ENCODE assay signal across 19 cellular contexts in genomic region chr16:51845586-51845985, GRCh38.
DNase-seq lines count a peak whose midpoint lies in the region; ATAC-seq and TF ChIP-seq lines count a peak whose summit lies in the region.
"Had no signal": no experiment of that assay in that cellular context is flagged by ENCODE, and none has a peak within 500 bp of the region (broad histone marks: within the 10 kb centered on the region; RNA-seq: fewer than 3 reads in every experiment).

No MANE protein-coding gene starts in this region.

- H3K4ac ChIP-seq in trophoblast cell (ENCODE audit: low read depth, low read length), result no peak overlapping the region

- peaks cover 3% of the 10 kb centered on the region; the same call in 1 of the 2 replicates for H3K9me2 ChIP-seq in GM23338 (ENCODE audit: insufficient read depth)

- no peak for TF ChIP-seq CTCF in GM23338 (conservative IDR thresholded peaks at IDR 0.05; ENCODE audit: low read depth in 2 of 2)
- TF ChIP-seq CTCF in esophagus muscularis mucosa (IDR thresholded peaks at IDR 0.05), result no peak
- no peak for TF ChIP-seq CTCF in nephron progenitor cell (IDR thresholded peaks at IDR 0.05)
- no peak for TF ChIP-seq CTCF in thyroid gland (IDR thresholded peaks at IDR 0.05)
- TF ChIP-seq CTCF in right atrium auricular region (IDR thresholded peaks at IDR 0.05), result no peak

- WGBS in esophagus muscularis mucosa, result 74% methylated on average over 8 of the region's 8 CpGs
- 22 to 48% methylated on average over 8 of the region's 8 CpGs for WGBS in thyroid gland, 2 donors
- no CpG with 5 or more reads among the region's 8 CpGs for WGBS in trophoblast cell (ENCODE audit: extremely low coverage, insufficient coverage, insufficient read length)

- H3K4me3 ChIP-seq in GM23338, result no peak overlapping the region
- H3K4me3 ChIP-seq in esophagus muscularis mucosa, result no peak overlapping the region
- no peak overlapping the region for H3K4me3 ChIP-seq in thyroid gland (replicated peaks in 1 of 3)
- H3K4me3 ChIP-seq in trophoblast cell (ENCODE audit: low read depth, low read length), result no peak overlapping the region
- no peak overlapping the region for H3K4me3 ChIP-seq in right atrium auricular region
- H3K4me3 ChIP-seq: GM23248, MG63, Peyer's patch had no signal

- no peak overlapping the region for H3K18ac ChIP-seq in trophoblast cell (ENCODE audit: low read length)

- H3K4me2 ChIP-seq in GM23338 (no peak overlapping the region), trophoblast cell (ENCODE audit: low read length) (no peak overlapping the region)

- no peak overlapping the region for H3K4me3 Mint-ChIP-seq in GM23338
- H3K4me3 Mint-ChIP-seq in nephron progenitor cell, result peak overlapping the region; percentile 46
- H3K4me3 Mint-ChIP-seq: CD14-positive monocyte had no signal

- H4K91ac ChIP-seq in trophoblast cell (ENCODE audit: low read depth, low read length), result no peak overlapping the region

- no peak overlapping the region for H3K27ac Mint-ChIP-seq in GM23338
- peak overlapping the region; percentile 90 for H3K27ac Mint-ChIP-seq in nephron progenitor cell
- H3K27ac Mint-ChIP-seq: CD14-positive monocyte had no signal

- no peak for TF ChIP-seq EP300 in esophagus muscularis mucosa (IDR thresholded peaks at IDR 0.05)

- H3K79me2 ChIP-seq in GM23338 (replicated peaks; ENCODE audit: insufficient read depth) (no peaks in the 10 kb centered on the region), trophoblast cell (ENCODE audit: control insufficient read depth, insufficient read depth, low read length, poor library complexity) (no peaks in the 10 kb centered on the region)

- H2AFZ ChIP-seq in GM23338, result peak overlapping the region; percentile 66
- no peak overlapping the region for H2AFZ ChIP-seq in trophoblast cell (ENCODE audit: insufficient read depth, low read length, poor library complexity)

- H3K14ac ChIP-seq in trophoblast cell (ENCODE audit: low read length), result no peak overlapping the region

- no peak for ATAC-seq in GM23338

- intact Hi-C loops in esophagus muscularis mucosa (cut with DNase I), result no loop called here
- intact Hi-C loops in thyroid gland (cut with DNase I), result no loop called here

- no peaks in the 10 kb centered on the region for H3K9me3 Mint-ChIP-seq in GM23338
- H3K9me3 Mint-ChIP-seq in nephron progenitor cell, result no peaks in the 10 kb centered on the region

- H3F3A ChIP-seq in GM23338 (replicated peaks; ENCODE audit: low read depth), result no peaks in the 10 kb centered on the region

- no peaks in the 10 kb centered on the region for H3K9me3 ChIP-seq in esophagus muscularis mucosa
- H3K9me3 ChIP-seq in thyroid gland, result no peaks in the 10 kb centered on the region
- H3K9me3 ChIP-seq in trophoblast cell (ENCODE audit: insufficient read depth, low read depth, low read length), result no peaks in the 10 kb centered on the region
- H3K9me3 ChIP-seq in right atrium auricular region, result no peaks in the 10 kb centered on the region
- H3K9me3 ChIP-seq: MG63, Peyer's patch had no signal

- H3K23ac ChIP-seq in trophoblast cell (ENCODE audit: low read length), result no peak overlapping the region

- H3K9ac ChIP-seq in trophoblast cell (ENCODE audit: low read length), result no peak overlapping the region
- H3K9ac ChIP-seq: GM23248 had no signal

- H4K12ac ChIP-seq in trophoblast cell (ENCODE audit: low read depth, low read length), result no peak overlapping the region

- H3K36me3 Mint-ChIP-seq in GM23338 (ENCODE audit: low read depth), result no peaks in the 10 kb centered on the region
- H3K36me3 Mint-ChIP-seq in nephron progenitor cell (ENCODE audit: low read depth), result no peaks in the 10 kb centered on the region
- H3K36me3 Mint-ChIP-seq: CD14-positive monocyte had no signal

- H3K79me1 ChIP-seq in trophoblast cell (ENCODE audit: low read length), result no peaks in the 10 kb centered on the region

- no peak overlapping the region for H2BK120ac ChIP-seq in trophoblast cell (ENCODE audit: insufficient read depth, low read length, poor library complexity)

- DNase-seq in GM23338 (ENCODE audit: low spot score), result no peak
- peak; percentile 68 for DNase-seq in esophagus muscularis mucosa (ENCODE audit: extremely low spot score)
- peak; percentile 49 for DNase-seq in nephron progenitor cell
- DNase-seq in thyroid gland, result peak; percentile 94 to 95
- no peak for DNase-seq in NCI-H1417 (lab: John Stamatoyannopoulos, UW)
- no peak for DNase-seq in trophoblast cell
- no peak for DNase-seq in right atrium auricular region (ENCODE audit: low spot score)
- DNase-seq: GF-D8; GM23248; Kasumi-1; MG63; NCI-H1048; NCI-H146; NCI-H2029 treated with DMSO at 0.1 percent for 48 hours; NCI-H2171 treated with DMSO at 0.1 percent for 48 hours; NCI-H748 treated with DMSO at 0.1 percent for 48 hours; NK-92 treated with Interleukin-12 subunit alpha and Interleukin-12 subunit beta, amount 100 ng/mL, for 24 hours; Peyer's patch had no signal

- no peak overlapping the region for H4K8ac ChIP-seq in trophoblast cell (ENCODE audit: low read depth, low read length)

- H3K27me3 ChIP-seq in GM23338 (ENCODE audit: insufficient read depth), result no peaks in the 10 kb centered on the region
- no peaks in the 10 kb centered on the region for H3K27me3 ChIP-seq in esophagus muscularis mucosa
- H3K27me3 ChIP-seq in thyroid gland, result no peaks in the 10 kb centered on the region
- H3K27me3 ChIP-seq in trophoblast cell (ENCODE audit: insufficient read depth, low read length), result no peaks in the 10 kb centered on the region
- no peaks in the 10 kb centered on the region for H3K27me3 ChIP-seq in right atrium auricular region
- H3K27me3 ChIP-seq: MG63, Peyer's patch had no signal

- H4K20me1 ChIP-seq in GM23338 (replicated peaks; ENCODE audit: insufficient read depth), result no peaks in the 10 kb centered on the region

- H3K4me1 Mint-ChIP-seq in GM23338 (peaks cover 8% of the 10 kb centered on the region; the same call in 2 of the 3 replicates), nephron progenitor cell (peaks cover 90% of the 10 kb centered on the region)
- H3K4me1 Mint-ChIP-seq: CD14-positive monocyte had no signal

- no peak overlapping the region for H2AK5ac ChIP-seq in trophoblast cell (ENCODE audit: low read length)

- H3K27me3 Mint-ChIP-seq in GM23338 (ENCODE audit: insufficient read depth, low read depth, poor library complexity) (no peaks in the 10 kb centered on the region), nephron progenitor cell (ENCODE audit: low read depth, poor library complexity) (no peaks in the 10 kb centered on the region)

- H2BK5ac ChIP-seq in trophoblast cell (ENCODE audit: low read depth, low read length, poor library complexity), result no peak overlapping the region

- TF ChIP-seq POLR2A in esophagus muscularis mucosa (IDR thresholded peaks at IDR 0.05; ENCODE audit: low read depth) (no peak), thyroid gland (IDR thresholded peaks at IDR 0.05) (no peak)

- H3K36me3 ChIP-seq in GM23338 (ENCODE audit: insufficient read depth) (no peaks in the 10 kb centered on the region), esophagus muscularis mucosa (no peaks in the 10 kb centered on the region), thyroid gland (no peaks in the 10 kb centered on the region), trophoblast cell (ENCODE audit: control insufficient read depth in 1 of 2, insufficient read depth in 2 of 2, low read length in 2 of 2) (no peaks in the 10 kb centered on the region), right atrium auricular region (no peaks in the 10 kb centered on the region)
- H3K36me3 ChIP-seq: MG63, Peyer's patch had no signal

- peaks cover 2% of the 10 kb centered on the region; the same call in 1 of the 2 replicates for H3K4me1 ChIP-seq in GM23338 (ENCODE audit: insufficient read depth)
- no peaks in the 10 kb centered on the region for H3K4me1 ChIP-seq in esophagus muscularis mucosa
- peaks cover 7 to 14% of the 10 kb centered on the region in 2 donors for H3K4me1 ChIP-seq in thyroid gland
- no peaks in the 10 kb centered on the region for H3K4me1 ChIP-seq in trophoblast cell (ENCODE audit: control insufficient read depth in 1 of 2, insufficient read depth in 2 of 2, low read length in 2 of 2)
- H3K4me1 ChIP-seq in right atrium auricular region, result no peaks in the 10 kb centered on the region
- H3K4me1 ChIP-seq: Peyer's patch had no signal

- H3K27ac ChIP-seq in GM23338 (ENCODE audit: low read depth) (no peak overlapping the region), esophagus muscularis mucosa (replicated peaks in 1 of 4) (no peak overlapping the region), thyroid gland (peak overlapping the region; percentile 13 to 59 (median 41)), trophoblast cell (ENCODE audit: low read depth, low read length) (no peak overlapping the region), right atrium auricular region (no peak overlapping the region)
- H3K27ac ChIP-seq: GM23248, Peyer's patch had no signal

- H2BK12ac ChIP-seq in trophoblast cell (ENCODE audit: low read length), result no peak overlapping the region

TF ChIP-seq in GM23338, 12 proteins besides CTCF, POLR2A, EP300 and RAD21 (continues in another document):
- TF ChIP-seq ZNF114 (CRISPR knock-in tag; IDR thresholded peaks at IDR 0.05) (no peak), EZH2phosphoT487 (IDR thresholded peaks at IDR 0.05; ENCODE audit: unreplicated experiment) (no peak), POLR2AphosphoS5 (IDR thresholded peaks at IDR 0.05; ENCODE audit: low read depth) (no peak), EZH2 (IDR thresholded peaks at IDR 0.05; ENCODE audit: low read depth, unreplicated experiment) (no peak), REST (IDR thresholded peaks at IDR 0.05; ENCODE audit: unreplicated experiment) (no peak)

Comparison
In these comparisons a context has a peak if more than half of its experiments do, and no peak if none do; other contexts are left out.
1. DNase-seq: peak in esophagus muscularis mucosa (single experiment), nephron progenitor cell (single experiment) and thyroid gland (2 of 2); none in GM23338 (single experiment), NCI-H1417 (0 of 3), trophoblast cell (0 of 2) and right atrium auricular region (single experiment).
2. H3K27ac ChIP-seq: peak in thyroid gland (3 of 3); none in GM23338 (single experiment), esophagus muscularis mucosa (0 of 4), trophoblast cell (single experiment) and right atrium auricular region (0 of 2).